Comparison of ENCODE assay signal across 18 cellular contexts in the genomic region with DNA sequence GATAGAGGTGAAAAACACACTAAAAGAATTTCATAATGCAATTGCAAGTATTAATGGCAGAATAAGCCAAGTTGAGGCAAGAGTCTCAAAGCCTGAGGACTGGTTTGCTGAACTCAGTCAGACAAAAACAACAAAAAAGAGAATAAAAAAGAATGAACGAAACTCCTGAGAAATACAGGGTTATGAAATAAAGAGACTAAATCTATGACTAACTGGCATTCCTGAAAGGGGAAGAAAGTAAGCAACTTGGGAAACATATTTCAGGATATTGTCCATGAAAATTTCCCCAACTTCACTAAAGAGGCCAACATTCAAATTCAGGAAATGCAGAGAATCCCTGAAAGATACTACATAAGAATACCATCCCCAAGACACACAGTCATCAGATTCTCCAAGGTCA.
"Had no signal": no experiment of that assay in that cellular context is flagged by ENCODE, and none has a peak within 500 bp of the region (broad histone marks: within the 10 kb centered on the region; RNA-seq: fewer than 3 reads in every experiment).

No MANE protein-coding gene starts in this region.

- H3K27me3 Mint-ChIP-seq: activated CD8-positive, alpha-beta memory T cell treated with anti-CD3 and anti-CD28 coated beads, Interleukin-2, amount 10 ng/mL, durations not matched to agents 7 days and 5 days; activated T-cell treated with anti-CD3 and anti-CD28 coated beads, Interleukin-2, amount 50 U/mL, for 24 hours; stimulated activated naive CD8-positive, alpha-beta T cell treated with anti-CD3 and anti-CD28 coated beads, Interleukin-15, amount 100 ng/mL, for 72 hours had no signal

- H3K9me3 ChIP-seq: ovary, thoracic aorta had no signal

- H3K27me3 ChIP-seq: heart right ventricle, ovary had no signal

- H3K27ac Mint-ChIP-seq: activated CD8-positive, alpha-beta memory T cell treated with anti-CD3 and anti-CD28 coated beads, Interleukin-2, amount 10 ng/mL, durations not matched to agents 7 days and 5 days; activated naive CD4-positive, alpha-beta T cell treated with anti-CD3 and anti-CD28 coated beads, Interleukin-2, amount 50 U/mL, for 72 hours; activated T-cell treated with anti-CD3 and anti-CD28 coated beads, Interleukin-2, amount 50 U/mL, for 24 hours; stimulated activated naive CD8-positive, alpha-beta T cell treated with anti-CD3 and anti-CD28 coated beads, Interleukin-15, amount 100 ng/mL, for 72 hours; T-helper 2 cell treated with Interferon-gamma antibody and Interleukin-4, amounts not matched to agents 5 μg/mL and 100 μg/mL, for 36 hours had no signal

- H3K27ac ChIP-seq: coronary artery, heart right ventricle, left ventricle myocardium inferior, ovary, thoracic aorta had no signal

- ATAC-seq: activated CD4-positive, CD25-positive, alpha-beta regulatory T cell treated with anti-CD3 and anti-CD28 coated beads, Interleukin-2, amount 50 U/mL, for 24 hours; activated CD8-positive, alpha-beta memory T cell treated with anti-CD3 and anti-CD28 coated beads, Interleukin-2, amount 10 ng/mL, durations not matched to agents 7 days and 5 days; activated naive CD4-positive, alpha-beta T cell treated with anti-CD3 and anti-CD28 coated beads, Interleukin-2, amount 50 U/mL, for 72 hours; heart right ventricle; stimulated activated naive CD8-positive, alpha-beta T cell treated with anti-CD3 and anti-CD28 coated beads, Interleukin-15, amount 100 ng/mL, for 72 hours had no signal

- H3K4me3 Mint-ChIP-seq: activated CD8-positive, alpha-beta memory T cell treated with anti-CD3 and anti-CD28 coated beads, Interleukin-2, amount 10 ng/mL, durations not matched to agents 7 days and 5 days; activated T-cell treated with anti-CD3 and anti-CD28 coated beads, Interleukin-2, amount 50 U/mL, for 24 hours; stimulated activated naive CD8-positive, alpha-beta T cell treated with anti-CD3 and anti-CD28 coated beads, Interleukin-15, amount 100 ng/mL, for 72 hours; T-helper 2 cell treated with Interferon-gamma antibody and Interleukin-4, amounts not matched to agents 5 μg/mL and 100 μg/mL, for 36 hours had no signal

- H3K4me3 ChIP-seq: coronary artery, heart right ventricle, left ventricle myocardium inferior, ovary, thoracic aorta had no signal

- H3K9me3 Mint-ChIP-seq: activated naive CD4-positive, alpha-beta T cell treated with anti-CD3 and anti-CD28 coated beads, Interleukin-2, amount 50 U/mL, for 72 hours; activated T-cell treated with anti-CD3 and anti-CD28 coated beads, Interleukin-2, amount 50 U/mL, for 24 hours; stimulated activated naive CD8-positive, alpha-beta T cell treated with anti-CD3 and anti-CD28 coated beads, Interleukin-15, amount 100 ng/mL, for 72 hours; T-helper 2 cell treated with Interferon-gamma antibody and Interleukin-4, amounts not matched to agents 5 μg/mL and 100 μg/mL, for 36 hours had no signal

- DNase-seq: activated CD8-positive, alpha-beta memory T cell treated with anti-CD3 and anti-CD28 coated beads, Interleukin-2, amount 10 ng/mL, durations not matched to agents 7 days and 5 days; activated effector memory CD4-positive, alpha-beta T cell treated with Interleukin-2 at 50 U/mL for 16 hours; activated T-cell treated with anti-CD3 and anti-CD28 coated beads, Interleukin-2, amount 50 U/mL, for 24 hours; effector memory CD4-positive, alpha-beta T cell; foreskin melanocyte; heart right ventricle; islet precursor cell; left ventricle myocardium inferior; ovary; stimulated activated CD4-positive, alpha-beta T cell treated with anti-CD3 and anti-CD28 coated beads, Interleukin-15, amount 100 ng/mL, for 24 hours; stimulated activated CD4-positive, alpha-beta T cell treated with anti-CD3 and anti-CD28 coated beads, Interleukin-4, amount 100 ng/mL, for 24 hours; stimulated activated naive CD8-positive, alpha-beta T cell treated with anti-CD3 and anti-CD28 coated beads, Interleukin-15, amount 100 ng/mL, for 72 hours; SW 1271 had no signal

- H3K36me3 ChIP-seq: heart right ventricle, left ventricle myocardium inferior, ovary, thoracic aorta had no signal

- H3K36me3 Mint-ChIP-seq: activated naive CD4-positive, alpha-beta T cell treated with anti-CD3 and anti-CD28 coated beads, Interleukin-2, amount 50 U/mL, for 72 hours had no signal
